In the genomic region with DNA sequence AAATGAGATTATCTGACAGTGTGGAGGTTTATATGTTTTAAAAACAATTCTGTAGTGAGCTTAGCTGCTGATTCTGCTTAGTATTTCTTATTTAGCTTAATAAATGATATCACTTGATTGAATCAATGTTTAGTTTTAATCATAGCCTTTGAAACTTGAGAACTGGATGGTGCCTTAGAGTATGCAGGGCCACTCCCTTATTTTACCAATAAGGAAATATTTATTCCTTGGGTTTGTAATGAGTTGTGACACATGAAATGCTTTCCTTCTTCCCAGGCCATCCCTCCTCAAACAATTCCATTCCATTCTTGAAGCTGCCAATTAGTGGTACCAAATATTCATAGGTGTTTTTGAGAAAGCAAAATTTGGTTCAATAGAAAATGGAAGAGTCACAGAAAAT, we compare ENCODE assay signal across 17 cellular contexts.
DNase-seq lines count a peak whose midpoint lies in the region; ATAC-seq and TF ChIP-seq lines count a peak whose summit lies in the region.
"Had no signal": no experiment of that assay in that cellular context is flagged by ENCODE, and none has a peak within 500 bp of the region (broad histone marks: within the 10 kb centered on the region; RNA-seq: fewer than 3 reads in every experiment).

No MANE protein-coding gene starts in this region.

- CTCF ChIA-PET in PC-9 (lab: Charles Lee): no interaction called here

- POLR2A ChIA-PET in PC-9 (lab: Charles Lee; ENCODE audit: unreplicated experiment): interaction anchor here (0.6 kb wide), 1 partner anchor 959 kb away, joined by 5 read pairs; a partner anchor contains a TSS

- H3K4me1 ChIP-seq in MM.1S (ENCODE audit: low read length): peaks cover 36% of the 10 kb centered on the region
- H3K4me1 ChIP-seq in PC-9 (replicated peaks; ENCODE audit: insufficient read depth): peaks cover 32% of the 10 kb centered on the region

- H3K9me2 ChIP-seq in MM.1S (replicated peaks; ENCODE audit: insufficient read depth, low read length) (no peaks in the 10 kb centered on the region), PC-9 (ENCODE audit: insufficient read depth) (no peaks in the 10 kb centered on the region)

- H3F3A ChIP-seq in MM.1S (ENCODE audit: insufficient read depth, low read length) (no peaks in the 10 kb centered on the region), PC-9 (ENCODE audit: insufficient read depth, low read depth) (peaks cover 14% of the 10 kb centered on the region)

- H3K4me3 ChIP-seq in MM.1S (ENCODE audit: low read length) (no peak overlapping the region), PC-9 (no peak overlapping the region), epithelial cell of esophagus (ENCODE audit: low read length) (no peak overlapping the region)
- H3K4me3 ChIP-seq: GM23248 had no signal

- no peak overlapping the region for H3K27ac ChIP-seq in MM.1S (ENCODE audit: low read length)
- H3K27ac ChIP-seq in PC-9: peak overlapping the region; percentile 48
- no peak overlapping the region for H3K27ac ChIP-seq in caudate nucleus (ENCODE audit: low read depth, low read length)
- H3K27ac ChIP-seq: GM23248 had no signal

- H3K27me3 ChIP-seq in MM.1S (replicated peaks; ENCODE audit: insufficient read depth, low read length) (no peaks in the 10 kb centered on the region), PC-9 (ENCODE audit: insufficient read depth, low read depth) (no peaks in the 10 kb centered on the region)

- DNase-seq in MM.1S (no peak), PC-9 (peak in 1 of 2 experiments; percentile 70), epithelial cell of esophagus (ENCODE audit: low read depth) (peak; percentile 17), renal cortical epithelial cell (ENCODE audit: low read depth) (peak; percentile 7), caudate nucleus (lab: John Stamatoyannopoulos, UW) (no peak), GM19240 (ENCODE audit: insufficient read length, low spot score) (no peak)
- DNase-seq: C1 segment of cervical spinal cord; Calu3; CD4-positive, alpha-beta memory T cell; COR-L47; DMS53; DMS79 treated with DMSO at 0.1 percent for 48 hours; GF-D8; GM23248; H7; HCEC 1CT had no signal

- no peak overlapping the region for H3K9ac ChIP-seq in MM.1S (ENCODE audit: low read length)
- H3K9ac ChIP-seq: GM23248 had no signal

- no peaks in the 10 kb centered on the region for H3K36me3 ChIP-seq in MM.1S (replicated peaks; ENCODE audit: insufficient read depth, low read length)
- H3K36me3 ChIP-seq in PC-9 (ENCODE audit: low read depth): no peaks in the 10 kb centered on the region

- peak overlapping the region; percentile 2; the same call in 1 of the 2 replicates for H2AFZ ChIP-seq in MM.1S (ENCODE audit: low read length)
- H2AFZ ChIP-seq in PC-9: no peak overlapping the region
- H2AFZ ChIP-seq: GM23248 had no signal

- TF ChIP-seq CTCF in MM.1S (IDR thresholded peaks at IDR 0.05; ENCODE audit: low read length) (no peak), PC-9 (conservative IDR thresholded peaks at IDR 0.05) (no peak), epithelial cell of esophagus (IDR thresholded peaks at IDR 0.05; ENCODE audit: insufficient read depth, low read depth, low read length, missing control alignments) (no peak)

- ATAC-seq in GM19467 (IDR thresholded peaks at IDR 0.05; ENCODE audit: unreplicated experiment): no peak

- intact Hi-C loops in PC-9 (cut with micrococcal nuclease; ENCODE audit: unreplicated experiment): no loop called here

- H4K20me1 ChIP-seq in MM.1S (ENCODE audit: insufficient read depth, low read length) (no peaks in the 10 kb centered on the region), PC-9 (ENCODE audit: insufficient read depth) (no peaks in the 10 kb centered on the region)

- H3K4me2 ChIP-seq in MM.1S (ENCODE audit: low read depth, low read length): peak overlapping the region; percentile 2; the same call in 1 of the 2 replicates
- H3K4me2 ChIP-seq in PC-9: peak overlapping the region; percentile 23

- H3K9me3 ChIP-seq in MM.1S (replicated peaks; ENCODE audit: insufficient read depth, low read length) (no peaks in the 10 kb centered on the region), PC-9 (ENCODE audit: insufficient read depth, low read depth) (peaks cover 23% of the 10 kb centered on the region)

- no TSS peak for BruUV-seq in PC-9 (replicated peaks; lab: Mats Ljungman, UMichigan)

- H3K79me2 ChIP-seq in MM.1S (ENCODE audit: low read length) (no peaks in the 10 kb centered on the region), PC-9 (ENCODE audit: low read depth) (no peaks in the 10 kb centered on the region)

Comparison
In these comparisons a context has a peak if more than half of its experiments do, and no peak if none do; other contexts are left out.
1. DNase-seq: peak in epithelial cell of esophagus (single experiment) and renal cortical epithelial cell (single experiment); none in MM.1S (single experiment), caudate nucleus (0 of 61) and GM19240 (single experiment).